Comparison of ENCODE assay signal across 8 cellular contexts in the genomic region with DNA sequence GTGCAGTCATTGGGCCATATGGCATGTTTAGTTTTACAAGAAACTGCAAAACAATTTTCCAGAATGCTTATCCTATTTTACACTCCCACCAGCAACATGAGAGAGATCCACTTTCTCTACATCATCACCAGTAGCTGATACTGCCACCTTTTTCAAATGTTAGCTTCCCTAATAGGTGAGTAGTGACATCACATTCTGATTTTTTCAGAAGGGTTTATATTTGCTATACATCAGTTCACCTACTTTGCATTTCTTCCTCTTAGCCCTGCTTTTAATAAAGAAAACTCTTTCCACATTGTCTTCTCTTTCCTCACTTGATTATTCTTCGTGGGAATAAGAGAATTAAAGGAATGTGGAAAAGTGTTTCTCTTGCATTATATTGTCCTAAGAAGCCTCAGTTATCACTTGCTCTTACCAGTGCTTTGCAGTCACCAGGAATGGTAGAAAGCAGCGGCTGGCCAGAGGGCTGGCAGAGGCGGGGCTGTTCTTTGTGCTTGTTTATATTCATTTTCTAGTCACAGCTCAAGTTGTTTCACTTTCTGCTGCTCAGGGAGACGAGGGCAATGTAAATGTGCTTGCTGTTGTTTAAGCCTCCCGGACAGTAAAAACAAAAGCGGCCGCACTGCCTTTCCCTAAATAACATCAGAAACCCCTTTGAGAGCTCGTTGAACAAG.
DNase-seq lines count a peak whose midpoint lies in the region; ATAC-seq, FAIRE-seq and TF ChIP-seq lines count a peak whose summit lies in the region.

No MANE protein-coding gene starts in this region.

- DNase-seq in activated naive CD4-positive, alpha-beta T cell treated with Interleukin-2 at 50 U/mL for 16 hours: peak; percentile 4
- DNase-seq in activated naive CD4-positive, alpha-beta T cell treated with anti-CD3 and anti-CD28 coated beads, Interleukin-2, amount 50 U/mL, for 72 hours (ENCODE audit: low spot score in 2 of 2): no peak
- DNase-seq in fibroblast of gingiva (ENCODE audit: low read depth) (peak; percentile 92), HTR-8/SVneo (ENCODE audit: insufficient read length, low spot score) (no peak)
- no peak for DNase-seq in activated T-cell treated with anti-CD3 and anti-CD28 coated beads, Interleukin-2, amount 50 U/mL, for 48 hours

- FAIRE-seq in HTR-8/SVneo (lab: Jason Lieb, UNC): no peak

- H3K27ac ChIP-seq in OCI-LY3 (ENCODE audit: low read length): no peak overlapping the region
- H3K27ac ChIP-seq in rectal smooth muscle tissue (ENCODE audit: low read depth, low read length): peak overlapping the region; percentile 84

- H3K9me3 Mint-ChIP-seq in activated naive CD4-positive, alpha-beta T cell treated with anti-CD3 and anti-CD28 coated beads, Interleukin-2, amount 50 U/mL, for 72 hours: peaks cover 3 to 10% of the 10 kb centered on the region in 2 donors

- H3K4me2 ChIP-seq in OCI-LY3 (ENCODE audit: low read length): peak overlapping the region; percentile 62

- H4K20me1 ChIP-seq in OCI-LY3 (ENCODE audit: insufficient read depth, low read length): no peaks in the 10 kb centered on the region

- H3K4me1 ChIP-seq in OCI-LY3 (ENCODE audit: low read length): peaks cover 19% of the 10 kb centered on the region
- peaks cover 33% of the 10 kb centered on the region for H3K4me1 ChIP-seq in rectal smooth muscle tissue (ENCODE audit: control insufficient read depth, insufficient read depth, low read length)

- TF ChIP-seq CTCF in OCI-LY3 (IDR thresholded peaks at IDR 0.05; ENCODE audit: low read depth, low read length): no peak

- no peak overlapping the region for H3K9ac ChIP-seq in OCI-LY3 (ENCODE audit: low read length)
- H3K9ac ChIP-seq in rectal smooth muscle tissue (ENCODE audit: low read length): no peak overlapping the region

- peak overlapping the region; percentile 71; the same call in 1 of the 2 replicates for H2AFZ ChIP-seq in OCI-LY3 (ENCODE audit: low read depth, low read length)

- peak overlapping the region in 1 of 2 donors; percentile 50 for H3K27ac Mint-ChIP-seq in activated naive CD4-positive, alpha-beta T cell treated with anti-CD3 and anti-CD28 coated beads, Interleukin-2, amount 50 U/mL, for 72 hours

- peak overlapping the region; percentile 53 for H3K4me3 ChIP-seq in OCI-LY3 (ENCODE audit: low read length)
- peak overlapping the region; percentile 48 for H3K4me3 ChIP-seq in rectal smooth muscle tissue (ENCODE audit: low read length)

- no peaks in the 10 kb centered on the region for H3K79me2 ChIP-seq in OCI-LY3 (ENCODE audit: low read length)

- no peaks in the 10 kb centered on the region for H3K36me3 ChIP-seq in OCI-LY3 (replicated peaks; ENCODE audit: low read depth, low read length)
- H3K36me3 ChIP-seq in rectal smooth muscle tissue (ENCODE audit: control insufficient read depth, insufficient read depth, low read length): no peaks in the 10 kb centered on the region

- no peaks in the 10 kb centered on the region for H3K9me3 ChIP-seq in OCI-LY3 (ENCODE audit: insufficient read depth, low read length)

- H3K36me3 Mint-ChIP-seq in activated naive CD4-positive, alpha-beta T cell treated with anti-CD3 and anti-CD28 coated beads, Interleukin-2, amount 50 U/mL, for 72 hours: peaks cover 7 to 10% of the 10 kb centered on the region in 2 donors

- no peak for ATAC-seq in activated naive CD4-positive, alpha-beta T cell treated with anti-CD3 and anti-CD28 coated beads, Interleukin-2, amount 50 U/mL, for 72 hours
- peak; percentile 95 for ATAC-seq in HG02763 (IDR thresholded peaks at IDR 0.05; ENCODE audit: unreplicated experiment)

- H3K27me3 ChIP-seq in OCI-LY3 (ENCODE audit: low read depth, low read length): no peaks in the 10 kb centered on the region
- H3K27me3 ChIP-seq in rectal smooth muscle tissue (ENCODE audit: control insufficient read depth, insufficient read depth, low read length): no peaks in the 10 kb centered on the region

Comparison
In these comparisons a context has a peak if more than half of its experiments do, and no peak if none do; other contexts are left out.
1. DNase-seq: peak in activated naive CD4-positive, alpha-beta T cell treated with Interleukin-2 at 50 U/mL for 16 hours (single experiment) and fibroblast of gingiva (single experiment); none in activated naive CD4-positive, alpha-beta T cell treated with anti-CD3 and anti-CD28 coated beads, Interleukin-2, amount 50 U/mL, for 72 hours (0 of 2), HTR-8/SVneo (single experiment) and activated T-cell treated with anti-CD3 and anti-CD28 coated beads, Interleukin-2, amount 50 U/mL, for 48 hours (0 of 2).